In genomic region chr11:57597461-57597892, GRCh38 we compare ENCODE assay signal across 9 cellular contexts. TPM values are rescaled to one million over a fixed set of nuclear protein-coding genes. Genes with fewer than 3 reads are reported as not detected.
DNase-seq lines count a peak whose midpoint lies in the region; ATAC-seq, FAIRE-seq and TF ChIP-seq lines count a peak whose summit lies in the region.
"Had no signal": no experiment of that assay in that cellular context is flagged by ENCODE, and none has a peak within 500 bp of the region (broad histone marks: within the 10 kb centered on the region; RNA-seq: fewer than 3 reads in every experiment).

TSS of gene SERPING1 (plus strand) at chr11:57597685. CDS start at chr11:57598271, 586 bp downstream.

- H3K4me3 ChIP-seq in Peyer's patch (peak within 1 kb of the TSS; percentile 20 to 58 (median 44)), fibroblast of lung (replicated peaks in 1 of 4; ENCODE audit: control extremely low read depth in 1 of 4, insufficient read depth in 1 of 4, low read depth in 3 of 4, low read length in 4 of 4) (peak within 1 kb of the TSS; percentile 36 to 65 (median 54)), transverse colon (peak within 1 kb of the TSS; percentile 30 to 55 (median 36))

- H3K9me3 ChIP-seq in Peyer's patch = no peaks in the 10 kb centered on the region
- H3K9me3 ChIP-seq in fibroblast of lung (ENCODE audit: control insufficient read depth, insufficient read depth, low read depth, low read length) = no peaks in the 10 kb centered on the region
- H3K9me3 ChIP-seq in transverse colon = no peaks in the 10 kb centered on the region

- intact Hi-C loops in transverse colon (cut with DNase I; ENCODE audit: low total_unique reads) = no loop called here

- no peaks in the 10 kb centered on the region for H3K27me3 ChIP-seq in Peyer's patch
- H3K27me3 ChIP-seq in fibroblast of lung (ENCODE audit: control insufficient read depth, insufficient read depth, low read length) = peaks cover 4% of the 10 kb centered on the region
- peaks cover 9% of the 10 kb centered on the region for H3K27me3 ChIP-seq in transverse colon

- H2AFZ ChIP-seq in fibroblast of lung (ENCODE audit: low read length) = peak within 1 kb of the TSS; percentile 60

- no peak for TF ChIP-seq CTCF in Peyer's patch (IDR thresholded peaks at IDR 0.05)
- TF ChIP-seq CTCF in fibroblast of lung (conservative IDR thresholded peaks at IDR 0.05 in 1 of 2, IDR thresholded peaks at IDR 0.05 in 1 of 2; ENCODE audit: low read depth in 1 of 2, low read length in 2 of 2) = no peak
- no peak for TF ChIP-seq CTCF in transverse colon (IDR thresholded peaks at IDR 0.05)
- no peak for TF ChIP-seq CTCF in D721Med (IDR thresholded peaks at IDR 0.05; ENCODE audit: insufficient read depth, missing control alignments)

- H3K4me1 ChIP-seq in Peyer's patch = no peaks in the 10 kb centered on the region
- H3K4me1 ChIP-seq in fibroblast of lung (ENCODE audit: control insufficient read depth, extremely low read depth, insufficient read depth, low read length) = peaks cover 12% of the 10 kb centered on the region
- peaks cover 0 to 16% (median 0%) of the 10 kb centered on the region in 4 donors for H3K4me1 ChIP-seq in transverse colon

- no peak for TF ChIP-seq EP300 in transverse colon (IDR thresholded peaks at IDR 0.05; ENCODE audit: low read depth)

- peak within 1 kb of the TSS; percentile 55 to 90 (median 84) for H3K27ac ChIP-seq in Peyer's patch
- H3K27ac ChIP-seq in fibroblast of lung (ENCODE audit: insufficient read depth, low read length) = peak within 1 kb of the TSS; percentile 72
- peak within 1 kb of the TSS; percentile 77 to 91 (median 86) for H3K27ac ChIP-seq in transverse colon
- H3K27ac ChIP-seq: VCaP had no signal

- in situ Hi-C loops in transverse colon (cut with MboI; ENCODE audit: low pct_ligation_motif_present in 1 of 4, low pct_unique_long_range_greater_than_20kb in 1 of 4, low sequenced_read_pairs in 3 of 4) = no loop called here

- FAIRE-seq in D721Med (lab: Jason Lieb, UNC) = no peak

- TF ChIP-seq POLR2A in Peyer's patch (IDR thresholded peaks at IDR 0.05) = no peak
- TF ChIP-seq POLR2A in transverse colon (IDR thresholded peaks at IDR 0.05) = no peak

- DNase-seq in Peyer's patch (peak; percentile 22 to 70 (median 58)), fibroblast of lung (ENCODE audit: low read depth in 2 of 2) (peak in 1 of 2 donors; percentile 48), mucosa of gallbladder (ENCODE audit: low spot score) (peak; percentile 67), transverse colon (peak; percentile 48), NCI-H2227 (lab: John Stamatoyannopoulos, UW; ENCODE audit: unreplicated experiment) (no peak), D721Med (ENCODE audit: insufficient read length, low spot score) (no peak)

- peak within 1 kb of the TSS; percentile 64 for H3K9ac ChIP-seq in fibroblast of lung (ENCODE audit: insufficient read depth, low read length)

- WGBS in transverse colon (ENCODE audit: low coverage in 1 of 2), 2 donors = 0 to 47% methylated on average over 1 to 10 of the region's 10 CpGs

- no peaks in the 10 kb centered on the region for H4K20me1 ChIP-seq in fibroblast of lung (ENCODE audit: control insufficient read depth, extremely low read depth, insufficient read depth, low read length)

- H3K36me3 ChIP-seq in Peyer's patch (no peaks in the 10 kb centered on the region), fibroblast of lung (ENCODE audit: control insufficient read depth, insufficient read depth, low read length) (no peaks in the 10 kb centered on the region), transverse colon (no peaks in the 10 kb centered on the region)

- H3K79me2 ChIP-seq in fibroblast of lung (ENCODE audit: control insufficient read depth, insufficient read depth, low read length) = no peaks in the 10 kb centered on the region

- ATAC-seq in HG03439 (IDR thresholded peaks at IDR 0.05; ENCODE audit: unreplicated experiment) (no peak), GM18868 (IDR thresholded peaks at IDR 0.05; ENCODE audit: unreplicated experiment) (no peak)

- peak within 1 kb of the TSS; percentile 90 for H3K4me2 ChIP-seq in fibroblast of lung (ENCODE audit: extremely low read depth, insufficient read depth, low read length)

RNA-seq across cellular contexts. Expression of gene SERPING1, which starts in this region (rescaled TPM):
- total RNA-seq in Peyer's patch (100 to 1,000 TPM in 2 of 4 donors, 10 to 100 TPM in 2; 29.9 to 158 (median 93.1) TPM), fibroblast of lung (17.2 and 20.0 TPM in 2 replicates), mucosa of gallbladder (614 TPM), transverse colon (100 to 1,000 TPM in 2 of 4 donors, 10 to 100 TPM in 2; 65.7 to 143 (median 102) TPM)
- 35.8 and 117 TPM in 2 replicates for polyA plus RNA-seq in fibroblast of lung
- polyA plus RNA-seq in fibroblast of lung (2012) = 50.5 and 196 TPM in 2 replicates
- 25.9 and 211 TPM in 2 replicates for polyA minus RNA-seq in fibroblast of lung (ENCODE audit: low replicate concordance)

Comparison
In these comparisons a context has a peak if more than half of its experiments do, and no peak if none do; other contexts are left out.
1. DNase-seq: peak in Peyer's patch (3 of 3), mucosa of gallbladder (single experiment) and transverse colon (single experiment); none in NCI-H2227 (single experiment) and D721Med (single experiment).
2. Peak in every context shown above with its lines, with median percentiles within 50 percentile points of each other: H3K27ac ChIP-seq and H3K4me3 ChIP-seq.